25 cellular contexts compared by ENCODE assay signal in genomic region chr18:57063601-57064000, GRCh38.
"Had no signal": no experiment of that assay in that cellular context is flagged by ENCODE, and none has a peak within 500 bp of the region (broad histone marks: within the 10 kb centered on the region; RNA-seq: fewer than 3 reads in every experiment).

No MANE protein-coding gene starts in this region.

- H3K9me3 ChIP-seq: esophagus muscularis mucosa, gastroesophageal sphincter, heart right ventricle, left lung, prostate gland, sigmoid colon, testis, tibial artery had no signal

- H3K27ac ChIP-seq: coronary artery, esophagus muscularis mucosa, foreskin keratinocyte, gastroesophageal sphincter, heart right ventricle, left lung, prostate gland, sigmoid colon, testis, tibial artery had no signal

- H3K4me3 ChIP-seq: coronary artery, esophagus muscularis mucosa, gastroesophageal sphincter, heart right ventricle, left lung, prostate gland, sigmoid colon, testis, tibial artery had no signal

- H3K9me3 Mint-ChIP-seq: naive thymus-derived CD8-positive, alpha-beta T cell; stimulated activated effector memory CD8-positive, alpha-beta T cell treated with anti-CD3 and anti-CD28 coated beads, Interleukin-12 subunit alpha, Interleukin-12 subunit beta, amount 100 ng/mL, for 72 hours; type B pancreatic cell had no signal

- H3K36me3 ChIP-seq: esophagus muscularis mucosa, gastroesophageal sphincter, heart right ventricle, left lung, prostate gland, sigmoid colon, tibial artery had no signal

- H3K4me3 Mint-ChIP-seq: naive thymus-derived CD8-positive, alpha-beta T cell; stimulated activated effector memory CD8-positive, alpha-beta T cell treated with anti-CD3 and anti-CD28 coated beads, Interleukin-12 subunit alpha, Interleukin-12 subunit beta, amount 100 ng/mL, for 72 hours; type B pancreatic cell had no signal

- FAIRE-seq: endothelial cell of umbilical vein, islet of Langerhans had no signal

- ATAC-seq: foreskin keratinocyte; gastroesophageal sphincter; heart right ventricle; left cardiac atrium; left lung; naive thymus-derived CD8-positive, alpha-beta T cell; right cardiac atrium; stimulated activated naive CD8-positive, alpha-beta T cell treated with anti-CD3 and anti-CD28 coated beads, Interleukin-15, Interleukin-2, amounts not matched to agents 100 U/mL and 50 U/mL, for 24 hours had no signal

- H3K36me3 Mint-ChIP-seq: naive thymus-derived CD8-positive, alpha-beta T cell; stimulated activated effector memory CD8-positive, alpha-beta T cell treated with anti-CD3 and anti-CD28 coated beads, Interleukin-12 subunit alpha, Interleukin-12 subunit beta, amount 100 ng/mL, for 72 hours; type B pancreatic cell had no signal

- H3K27ac Mint-ChIP-seq: naive thymus-derived CD8-positive, alpha-beta T cell; stimulated activated effector memory CD8-positive, alpha-beta T cell treated with anti-CD3 and anti-CD28 coated beads, Interleukin-12 subunit alpha, Interleukin-12 subunit beta, amount 100 ng/mL, for 72 hours; type B pancreatic cell had no signal

- H3K4me1 Mint-ChIP-seq: stimulated activated effector memory CD8-positive, alpha-beta T cell treated with anti-CD3 and anti-CD28 coated beads, Interleukin-12 subunit alpha, Interleukin-12 subunit beta, amount 100 ng/mL, for 72 hours had no signal

- H3K4me1 ChIP-seq: esophagus muscularis mucosa, foreskin keratinocyte, gastroesophageal sphincter, heart right ventricle, left lung, prostate gland, sigmoid colon, testis, tibial artery had no signal

- DNase-seq: dermis blood vessel endothelial cell; effector memory CD4-positive, alpha-beta T cell; foreskin keratinocyte; heart right ventricle; hippocampal formation; left cardiac atrium; mesenchymal stem cell; naive thymus-derived CD8-positive, alpha-beta T cell; nucleus accumbens; right cardiac atrium; sigmoid colon; stimulated activated CD4-positive, alpha-beta T cell treated with anti-CD3 and anti-CD28 coated beads, Interleukin-2, amount 100 ng/mL, for 24 hours; stimulated activated CD4-positive, alpha-beta T cell treated with anti-CD3 and anti-CD28 coated beads, Interleukin-4, amount 100 ng/mL, for 24 hours; stimulated activated naive CD8-positive, alpha-beta T cell treated with anti-CD3 and anti-CD28 coated beads, Interleukin-15, Interleukin-2, amounts not matched to agents 100 U/mL and 50 U/mL, for 24 hours; testis had no signal

- H3K27me3 ChIP-seq: esophagus muscularis mucosa, foreskin keratinocyte, sigmoid colon, testis had no signal
